In the genomic region with DNA sequence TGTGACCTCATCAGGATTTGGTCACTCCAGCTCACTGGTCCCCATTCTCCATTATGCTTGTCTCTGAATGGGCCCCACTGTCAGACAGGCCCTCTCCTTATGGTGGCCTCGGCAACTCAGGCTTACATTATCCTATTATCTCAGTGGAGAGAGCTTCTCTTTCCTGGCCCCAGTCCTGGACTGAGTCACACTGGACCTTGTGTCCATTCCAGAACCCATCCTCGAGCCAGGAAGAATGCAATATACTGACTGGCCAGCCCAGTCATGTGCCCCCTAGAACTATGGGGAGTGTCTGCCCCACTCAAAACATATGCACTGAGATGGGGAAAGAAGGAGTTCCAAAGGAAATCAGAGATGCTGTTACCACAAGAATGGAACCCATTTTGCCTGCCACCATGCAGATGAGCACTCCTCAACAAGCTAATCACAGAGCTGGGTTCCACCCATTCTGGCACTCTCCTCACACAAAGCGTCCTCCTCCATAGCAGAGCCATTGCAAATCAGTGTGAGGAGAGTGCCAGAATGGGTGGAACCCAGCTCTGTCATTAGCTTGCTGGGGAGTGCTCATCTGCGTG, we compare ENCODE assay signal across 22 cellular contexts.
DNase-seq lines count a peak whose midpoint lies in the region; FAIRE-seq and TF ChIP-seq lines count a peak whose summit lies in the region.
"Had no signal": no experiment of that assay in that cellular context is flagged by ENCODE, and none has a peak within 500 bp of the region (broad histone marks: within the 10 kb centered on the region; RNA-seq: fewer than 3 reads in every experiment).

No MANE protein-coding gene starts in this region.

- TF ChIP-seq CTCF in mammary epithelial cell (conservative IDR thresholded peaks at IDR 0.05 in 1 of 2, IDR thresholded peaks at IDR 0.05 in 1 of 2; ENCODE audit: extremely low read depth in 1 of 2, insufficient read depth in 1 of 2, low read depth in 1 of 2, low read length in 2 of 2) (no peak), Peyer's patch (IDR thresholded peaks at IDR 0.05) (no peak)

- BruUV-seq in mammary epithelial cell (replicated peaks; lab: Mats Ljungman, UMichigan): no TSS peak

- peaks cover 7% of the 10 kb centered on the region for H3K4me1 Mint-ChIP-seq in T-helper 2 cell treated with Interferon-gamma antibody and Interleukin-4, amounts not matched to agents 5 μg/mL and 100 μg/mL, for 36 hours (ENCODE audit: low read depth)
- H3K4me1 Mint-ChIP-seq: nephron had no signal

- peaks cover 24% of the 10 kb centered on the region for H3K27me3 Mint-ChIP-seq in T-helper 2 cell treated with Interferon-gamma antibody and Interleukin-4, amounts not matched to agents 5 μg/mL and 100 μg/mL, for 36 hours (ENCODE audit: low read depth)

- H3K36me3 ChIP-seq in mammary epithelial cell (ENCODE audit: insufficient read depth, low read length): no peaks in the 10 kb centered on the region
- H3K36me3 ChIP-seq in Peyer's patch: no peaks in the 10 kb centered on the region
- H3K36me3 ChIP-seq: suprapubic skin had no signal

- H3K4me3 ChIP-seq in mammary epithelial cell (replicated peaks in 1 of 3; ENCODE audit: insufficient read depth in 1 of 3, low read depth in 2 of 3, low read length in 3 of 3): no peak overlapping the region
- no peak overlapping the region for H3K4me3 ChIP-seq in Peyer's patch
- H3K4me3 ChIP-seq: suprapubic skin had no signal

- peak in 10 of 14 donors; percentile 3 to 83 (median 46) for DNase-seq in C1 segment of cervical spinal cord (lab: John Stamatoyannopoulos, UW)
- peak in 40 of 58 donors; percentile 18 to 87 (median 60) for DNase-seq in anterior cingulate cortex (lab: John Stamatoyannopoulos, UW)
- DNase-seq in globus pallidus (ENCODE audit: low spot score): peak; percentile 95
- peak in 7 of 10 donors; percentile 30 to 93 (median 73) for DNase-seq in posterior cingulate gyrus
- no peak for DNase-seq in mammary epithelial cell
- DNase-seq in T-helper 2 cell treated with Interferon-gamma antibody and Interleukin-4, amounts not matched to agents 5 μg/mL and 100 μg/mL, for 36 hours (ENCODE audit: low spot score): no peak
- DNase-seq in GM12892 (ENCODE audit: insufficient read length): no peak
- no peak for DNase-seq in Peyer's patch
- DNase-seq: activated CD4-positive, alpha-beta T cell treated with anti-CD3 and anti-CD28 coated beads for 1 hour; activated CD8-positive, alpha-beta T cell treated with anti-CD3 and anti-CD28 coated beads, Interleukin-2, amount 10 ng/mL, durations not matched to agents 7 days and 5 days; activated T-cell treated with anti-CD3 and anti-CD28 coated beads, Interleukin-2, amount 50 U/mL, for 1 hour; CD4-positive, CD25-positive, alpha-beta regulatory T cell; cerebellar nuclear complex; effector CD4-positive, alpha-beta T cell; Karpas-422; NCI-H1694; NCI-H774; SHP77; SW 1271 had no signal

- no peak for FAIRE-seq in GM12892 (lab: Jason Lieb, UNC)
- FAIRE-seq: urothelium cell line had no signal

- H4K20me1 ChIP-seq in mammary epithelial cell (ENCODE audit: insufficient read depth, low read length): no peaks in the 10 kb centered on the region

- CTCF ChIA-PET in mammary epithelial cell (lab: Charles Lee; ENCODE audit: low non-redundant PET): no interaction called here

- H3K9me3 ChIP-seq in mammary epithelial cell (replicated peaks; ENCODE audit: insufficient read depth, low read length) (no peaks in the 10 kb centered on the region), Peyer's patch (no peaks in the 10 kb centered on the region)
- H3K9me3 ChIP-seq: suprapubic skin had no signal

- H3K4me3 Mint-ChIP-seq in T-helper 2 cell treated with Interferon-gamma antibody and Interleukin-4, amounts not matched to agents 5 μg/mL and 100 μg/mL, for 36 hours: no peak overlapping the region
- H3K4me3 Mint-ChIP-seq: activated CD8-positive, alpha-beta T cell treated with anti-CD3 and anti-CD28 coated beads, Interleukin-2, amount 10 ng/mL, durations not matched to agents 7 days and 5 days; CD4-positive, CD25-positive, alpha-beta regulatory T cell; nephron had no signal

- H3K4me1 ChIP-seq in mammary epithelial cell (ENCODE audit: insufficient read depth, low read length) (no peaks in the 10 kb centered on the region), Peyer's patch (no peaks in the 10 kb centered on the region)

- no peaks in the 10 kb centered on the region for H3K36me3 Mint-ChIP-seq in T-helper 2 cell treated with Interferon-gamma antibody and Interleukin-4, amounts not matched to agents 5 μg/mL and 100 μg/mL, for 36 hours (ENCODE audit: low read depth)
- H3K36me3 Mint-ChIP-seq: CD4-positive, CD25-positive, alpha-beta regulatory T cell had no signal

- H3K9me3 Mint-ChIP-seq in T-helper 2 cell treated with Interferon-gamma antibody and Interleukin-4, amounts not matched to agents 5 μg/mL and 100 μg/mL, for 36 hours: no peaks in the 10 kb centered on the region
- H3K9me3 Mint-ChIP-seq: CD4-positive, CD25-positive, alpha-beta regulatory T cell; nephron had no signal

- H3K9ac ChIP-seq in mammary epithelial cell (ENCODE audit: insufficient read depth, low read length): no peak overlapping the region

- no peak overlapping the region for H3K4me2 ChIP-seq in mammary epithelial cell (ENCODE audit: insufficient read depth, low read depth, low read length)

- intact Hi-C loops in posterior cingulate gyrus (cut with DNase I): loop anchor here (5.0 kb wide), 1 partner anchor 230 kb away; no protein-coding TSS in a partner anchor
- intact Hi-C loops in mammary epithelial cell (cut with micrococcal nuclease): loop anchor here (10.0 kb wide), 1 partner anchor 592 kb away; no protein-coding TSS in a partner anchor

- 38% methylated on average over 4 of the region's 4 CpGs for whole genome bisulfite sequencing in mammary epithelial cell (ENCODE audit: low coverage, missing lambda C conversion rate)

- peaks cover 7% of the 10 kb centered on the region for H3K27me3 ChIP-seq in mammary epithelial cell (ENCODE audit: insufficient read depth, low read length)
- no peaks in the 10 kb centered on the region for H3K27me3 ChIP-seq in Peyer's patch
- H3K27me3 ChIP-seq: suprapubic skin had no signal

- in situ Hi-C loops in mammary epithelial cell (cut with MboI; ENCODE audit: low sequenced_read_pairs in 2 of 2): loop anchor here (10.0 to 25.0 kb wide), 2 partner anchors 230 to 238 kb away; no protein-coding TSS in a partner anchor

- H2AFZ ChIP-seq in mammary epithelial cell (ENCODE audit: low read depth, low read length): no peak overlapping the region

- TF ChIP-seq POLR2A in GM12892 (IDR thresholded peaks at IDR 0.05; ENCODE audit: low read depth, low read length) (no peak), Peyer's patch (IDR thresholded peaks at IDR 0.05) (no peak)

- H3K27ac ChIP-seq in mammary epithelial cell (ENCODE audit: insufficient read depth, low read depth, low read length): no peak overlapping the region
- H3K27ac ChIP-seq in Peyer's patch: no peak overlapping the region
- H3K27ac ChIP-seq: suprapubic skin had no signal

- H3K27ac Mint-ChIP-seq in T-helper 2 cell treated with Interferon-gamma antibody and Interleukin-4, amounts not matched to agents 5 μg/mL and 100 μg/mL, for 36 hours: no peak overlapping the region
- H3K27ac Mint-ChIP-seq: activated CD8-positive, alpha-beta T cell treated with anti-CD3 and anti-CD28 coated beads, Interleukin-2, amount 10 ng/mL, durations not matched to agents 7 days and 5 days; CD4-positive, CD25-positive, alpha-beta regulatory T cell; nephron had no signal

- H3K79me2 ChIP-seq in mammary epithelial cell (ENCODE audit: insufficient read depth, low read length): no peaks in the 10 kb centered on the region

- dilution Hi-C loops in mammary epithelial cell (cut with HindIII; ENCODE audit: low sequenced_read_pairs): no loop called here

Comparison
In these comparisons a context has a peak if more than half of its experiments do, and no peak if none do; other contexts are left out.
1. DNase-seq: peak in C1 segment of cervical spinal cord (10 of 14), anterior cingulate cortex (40 of 58), globus pallidus (single experiment) and posterior cingulate gyrus (7 of 10); none in mammary epithelial cell (single experiment), T-helper 2 cell treated with Interferon-gamma antibody and Interleukin-4, amounts not matched to agents 5 μg/mL and 100 μg/mL, for 36 hours (single experiment), GM12892 (single experiment) and Peyer's patch (0 of 3).